20 cellular contexts compared by ENCODE assay signal in the genomic region with DNA sequence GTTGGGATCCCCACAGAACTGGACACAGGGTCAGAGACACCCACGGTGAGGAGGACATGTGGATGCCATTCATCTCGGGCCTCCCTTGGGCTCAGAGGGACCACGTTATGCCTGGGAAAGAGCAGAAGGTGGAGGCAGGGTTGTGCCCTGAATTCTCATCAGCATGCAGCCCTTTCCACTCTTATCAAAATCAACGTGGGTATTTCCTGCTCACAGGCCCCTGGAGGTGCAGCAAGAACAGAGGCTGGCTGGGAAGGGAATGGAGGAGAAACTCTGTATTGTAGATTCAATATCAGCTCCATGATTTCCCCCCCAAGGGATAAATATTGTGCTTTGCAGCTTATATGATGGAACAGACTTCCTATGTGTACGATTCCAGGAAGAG.
DNase-seq lines count a peak whose midpoint lies in the region; ATAC-seq and TF ChIP-seq lines count a peak whose summit lies in the region.
"Had no signal": no experiment of that assay in that cellular context is flagged by ENCODE, and none has a peak within 500 bp of the region (broad histone marks: within the 10 kb centered on the region; RNA-seq: fewer than 3 reads in every experiment).

No MANE protein-coding gene starts in this region.

- DNase-seq in left ventricle myocardium inferior: no peak
- DNase-seq in cardiac septum (ENCODE audit: low spot score): no peak
- peak in 1 of 3 donors; percentile 39 for DNase-seq in right lobe of liver
- DNase-seq in sciatic nerve (ENCODE audit: low spot score): no peak
- DNase-seq in iPS-NIHi11 (ENCODE audit: low spot score): no peak
- no peak for DNase-seq in GM19240 (ENCODE audit: insufficient read length, low spot score)
- DNase-seq: activated T-cell treated with anti-CD3 and anti-CD28 coated beads, Interleukin-2, amount 50 U/mL, for 48 hours; hypothalamus; KG1; NCI-H2029; NCI-H446 treated with DMSO at 0.1 percent for 48 hours; NK-92 treated with Interleukin-12 subunit alpha and Interleukin-12 subunit beta, amount 100 ng/mL, for 24 hours; SK-N-SH; stimulated activated CD4-positive, alpha-beta T cell treated with anti-CD3 and anti-CD28 coated beads, Interleukin-15, amount 100 ng/mL, for 24 hours; stimulated activated naive CD4-positive, alpha-beta T cell; T1000 had no signal

- 42% methylated on average over 4 of the region's 5 CpGs for WGBS in right lobe of liver (ENCODE audit: insufficient coverage, low coverage, low lambda C conversion rate, missing lambda C conversion rate)

- intact Hi-C loops in left ventricle myocardium inferior (cut with micrococcal nuclease): no loop called here
- intact Hi-C loops in cardiac septum (cut with DNase I): no loop called here
- intact Hi-C loops in right lobe of liver (cut with DNase I): no loop called here
- intact Hi-C loops in sciatic nerve (cut with DNase I): no loop called here

- H3K4me3 ChIP-seq in left ventricle myocardium inferior: no peak overlapping the region
- H3K4me3 ChIP-seq in right lobe of liver: no peak overlapping the region
- H3K4me3 ChIP-seq: Peyer's patch had no signal

- ATAC-seq in right lobe of liver (peak in 2 of 4 donors; percentile 39 to 49), sciatic nerve (peak; percentile 4), HG03175 (IDR thresholded peaks at IDR 0.05; ENCODE audit: unreplicated experiment) (no peak), GM21390 (IDR thresholded peaks at IDR 0.05; ENCODE audit: unreplicated experiment) (no peak)
- ATAC-seq: activated CD4-positive, CD25-positive, alpha-beta regulatory T cell treated with anti-CD3 and anti-CD28 coated beads, Interleukin-2, amount 50 U/mL, for 24 hours had no signal

- no peak for TF ChIP-seq POLR2A in right lobe of liver (IDR thresholded peaks at IDR 0.05)

- H3K9me3 ChIP-seq in left ventricle myocardium inferior (replicated peaks) (no peaks in the 10 kb centered on the region), right lobe of liver (no peaks in the 10 kb centered on the region)
- H3K9me3 ChIP-seq: Peyer's patch, SK-N-SH had no signal

- TF ChIP-seq CTCF in left ventricle myocardium inferior (IDR thresholded peaks at IDR 0.05; ENCODE audit: borderline replicate concordance) (no peak), right lobe of liver (IDR thresholded peaks at IDR 0.05) (no peak)

- H3K27ac ChIP-seq in left ventricle myocardium inferior (replicated peaks) (peak overlapping the region; percentile 74), right lobe of liver (peak overlapping the region in 2 of 3 donors; percentile 16 to 82)

- no peaks in the 10 kb centered on the region for H3K36me3 ChIP-seq in left ventricle myocardium inferior
- no peaks in the 10 kb centered on the region for H3K36me3 ChIP-seq in right lobe of liver
- H3K36me3 ChIP-seq: Peyer's patch had no signal

- H3K4me1 ChIP-seq in left ventricle myocardium inferior (peaks cover 47% of the 10 kb centered on the region), right lobe of liver (peaks cover 0 to 24% (median 11%) of the 10 kb centered on the region in 4 donors)

- H3K27me3 ChIP-seq in left ventricle myocardium inferior (ENCODE audit: low read depth): no peaks in the 10 kb centered on the region
- H3K27me3 ChIP-seq in right lobe of liver: no peaks in the 10 kb centered on the region
- H3K27me3 ChIP-seq: Peyer's patch had no signal
